Comparison of ENCODE assay signal across 8 cellular contexts in genomic region chr22:21013742-21014201, GRCh38. TPM values are rescaled to one million over a fixed set of nuclear protein-coding genes. Genes with fewer than 3 reads are reported as not detected.
DNase-seq lines count a peak whose midpoint lies in the region; ATAC-seq and TF ChIP-seq lines count a peak whose summit lies in the region.

No MANE protein-coding gene starts in this region.

- H3K36me3 ChIP-seq in thymus (ENCODE audit: control insufficient read depth, insufficient read depth): no peaks in the 10 kb centered on the region

- intact Hi-C loops in activated B cell treated with CpG ODN at 0.5 μM for 24 hours (cut with micrococcal nuclease): loop anchor here (1.0 to 5.0 kb wide), 2 partner anchors 11 to 311 kb away; partner anchors contain the start of gene THAP7

- H3K4me3 Mint-ChIP-seq in activated T-cell treated with anti-CD3 and anti-CD28 coated beads, Interleukin-2, amount 50 U/mL, for 72 hours: peak overlapping the region; percentile 90 to 94
- peak overlapping the region; percentile 93 for H3K4me3 Mint-ChIP-seq in activated B cell treated with CpG ODN at 0.5 μM for 24 hours

- no peak overlapping the region for H3K27ac Mint-ChIP-seq in activated T-cell treated with anti-CD3 and anti-CD28 coated beads, Interleukin-2, amount 50 U/mL, for 72 hours
- H3K27ac Mint-ChIP-seq in activated B cell treated with CpG ODN at 0.5 μM for 24 hours: peak overlapping the region; percentile 92

- POLR2A ChIA-PET in activated B cell treated with CpG ODN at 0.5 μM for 24 hours (lab: Charles Lee): interaction anchor here (4.6 kb wide), 1 partner anchor 11 kb away, joined by 37 read pairs; the partner anchor contains the start of gene THAP7

- CTCF ChIA-PET in activated B cell treated with CpG ODN at 0.5 μM for 24 hours (lab: Charles Lee): no interaction called here

- H3K27ac ChIP-seq in thymus (ENCODE audit: low read depth): no peak overlapping the region

- no peaks in the 10 kb centered on the region for H3K27me3 Mint-ChIP-seq in activated T-cell treated with anti-CD3 and anti-CD28 coated beads, Interleukin-2, amount 50 U/mL, for 72 hours (ENCODE audit: low read depth)
- no peaks in the 10 kb centered on the region for H3K27me3 Mint-ChIP-seq in activated B cell treated with CpG ODN at 0.5 μM for 24 hours

- TF ChIP-seq CTCF in activated B cell treated with CpG ODN at 0.5 μM for 24 hours (IDR thresholded peaks at IDR 0.05) (no peak), GM10266 (IDR thresholded peaks at IDR 0.05; ENCODE audit: control insufficient read depth, insufficient read depth, low read depth, missing control alignments) (no peak)

- H3K9me3 ChIP-seq in iPS-18c (ENCODE audit: control insufficient read depth, insufficient read depth, low read length): no peaks in the 10 kb centered on the region
- H3K9me3 ChIP-seq in thymus (ENCODE audit: control insufficient read depth): no peaks in the 10 kb centered on the region

- 22% methylated on average over 23 of the region's 23 CpGs for WGBS in thymus

- H3K9me3 Mint-ChIP-seq in activated T-cell treated with anti-CD3 and anti-CD28 coated beads, Interleukin-2, amount 50 U/mL, for 72 hours: no peaks in the 10 kb centered on the region
- H3K9me3 Mint-ChIP-seq in activated B cell treated with CpG ODN at 0.5 μM for 24 hours: no peaks in the 10 kb centered on the region

- ATAC-seq in activated T-cell treated with anti-CD3 and anti-CD28 coated beads, Interleukin-2, amount 50 U/mL, for 72 hours (replicated peaks in 1 of 2): no peak
- ATAC-seq in activated B cell treated with CpG ODN at 0.5 μM for 24 hours (ENCODE audit: low read depth): no peak
- ATAC-seq in GM21619 (IDR thresholded peaks at IDR 0.05; ENCODE audit: unreplicated experiment): no peak

- peaks cover 11% of the 10 kb centered on the region for H3K4me1 ChIP-seq in thymus (ENCODE audit: control insufficient read depth, insufficient read depth, low read length)

- DNase-seq in activated T-cell treated with anti-CD3 and anti-CD28 coated beads, Interleukin-2, amount 50 U/mL, for 72 hours: no peak
- DNase-seq in activated T-cell treated with anti-CD3 and anti-CD28 coated beads for 4 hours (no peak), activated B cell treated with CpG ODN at 0.5 μM for 24 hours (no peak), MV-4-11 (lab: John Stamatoyannopoulos, UW) (no peak), GM10266 (ENCODE audit: extremely low spot score) (no peak)

- peaks cover 23% of the 10 kb centered on the region for H3K4me1 Mint-ChIP-seq in activated T-cell treated with anti-CD3 and anti-CD28 coated beads, Interleukin-2, amount 50 U/mL, for 72 hours (ENCODE audit: low read depth)
- peaks cover 27% of the 10 kb centered on the region for H3K4me1 Mint-ChIP-seq in activated B cell treated with CpG ODN at 0.5 μM for 24 hours

- no peaks in the 10 kb centered on the region for H3K27me3 ChIP-seq in thymus (ENCODE audit: control insufficient read depth, insufficient read depth)

- no peaks in the 10 kb centered on the region for H3K36me3 Mint-ChIP-seq in activated T-cell treated with anti-CD3 and anti-CD28 coated beads, Interleukin-2, amount 50 U/mL, for 72 hours (ENCODE audit: insufficient read depth in 2 of 2)
- H3K36me3 Mint-ChIP-seq in activated B cell treated with CpG ODN at 0.5 μM for 24 hours (ENCODE audit: low read depth): no peaks in the 10 kb centered on the region

- peak overlapping the region; percentile 73 for H3K4me3 ChIP-seq in iPS-18c (ENCODE audit: insufficient read depth, low read depth, low read length)
- peak overlapping the region; percentile 24 for H3K4me3 ChIP-seq in thymus (ENCODE audit: low read length)

RNA-seq across cellular contexts. Expression of gene P2RX6, which starts 1.2 kb away (rescaled TPM):
- under 1 TPM; 0.29 to 0.30 TPM for total RNA-seq in activated T-cell treated with anti-CD3 and anti-CD28 coated beads, Interleukin-2, amount 50 U/mL, for 72 hours
- 0.12 and 0.67 TPM in 2 replicates for total RNA-seq in activated B cell treated with CpG ODN at 0.5 μM for 24 hours
- polyA plus RNA-seq in thymus: 0.87 TPM

RNA-seq across cellular contexts. Expression of gene THAP7, which starts 11.9 kb away (rescaled TPM):
- total RNA-seq in activated T-cell treated with anti-CD3 and anti-CD28 coated beads, Interleukin-2, amount 50 U/mL, for 72 hours: 10 to 100 TPM; 29.5 to 31.2 TPM
- 27.1 and 32.3 TPM in 2 replicates for total RNA-seq in activated B cell treated with CpG ODN at 0.5 μM for 24 hours
- 40.3 TPM for polyA plus RNA-seq in thymus

RNA-seq across cellular contexts. Expression of gene SLC7A4, which starts 18.6 kb away (rescaled TPM):
- total RNA-seq in activated T-cell treated with anti-CD3 and anti-CD28 coated beads, Interleukin-2, amount 50 U/mL, for 72 hours: not detected
- not detected in 2 replicates for total RNA-seq in activated B cell treated with CpG ODN at 0.5 μM for 24 hours
- polyA plus RNA-seq in thymus: 0.37 TPM

RNA-seq across cellular contexts. Expression of gene LZTR1, which starts 31.7 kb away (rescaled TPM):
- 10 to 100 TPM; 30.6 to 42.8 TPM for total RNA-seq in activated T-cell treated with anti-CD3 and anti-CD28 coated beads, Interleukin-2, amount 50 U/mL, for 72 hours
- 79.2 and 89.3 TPM in 2 replicates for total RNA-seq in activated B cell treated with CpG ODN at 0.5 μM for 24 hours
- polyA plus RNA-seq in thymus: 49.2 TPM

RNA-seq across cellular contexts. Expression of gene LRRC74B, which starts 32.0 kb away (rescaled TPM):
- total RNA-seq in activated T-cell treated with anti-CD3 and anti-CD28 coated beads, Interleukin-2, amount 50 U/mL, for 72 hours: not detected
- not detected in 2 replicates for total RNA-seq in activated B cell treated with CpG ODN at 0.5 μM for 24 hours
- polyA plus RNA-seq in thymus: 0.16 TPM
